Comparison of ENCODE assay signal across 15 cellular contexts in the genomic region with DNA sequence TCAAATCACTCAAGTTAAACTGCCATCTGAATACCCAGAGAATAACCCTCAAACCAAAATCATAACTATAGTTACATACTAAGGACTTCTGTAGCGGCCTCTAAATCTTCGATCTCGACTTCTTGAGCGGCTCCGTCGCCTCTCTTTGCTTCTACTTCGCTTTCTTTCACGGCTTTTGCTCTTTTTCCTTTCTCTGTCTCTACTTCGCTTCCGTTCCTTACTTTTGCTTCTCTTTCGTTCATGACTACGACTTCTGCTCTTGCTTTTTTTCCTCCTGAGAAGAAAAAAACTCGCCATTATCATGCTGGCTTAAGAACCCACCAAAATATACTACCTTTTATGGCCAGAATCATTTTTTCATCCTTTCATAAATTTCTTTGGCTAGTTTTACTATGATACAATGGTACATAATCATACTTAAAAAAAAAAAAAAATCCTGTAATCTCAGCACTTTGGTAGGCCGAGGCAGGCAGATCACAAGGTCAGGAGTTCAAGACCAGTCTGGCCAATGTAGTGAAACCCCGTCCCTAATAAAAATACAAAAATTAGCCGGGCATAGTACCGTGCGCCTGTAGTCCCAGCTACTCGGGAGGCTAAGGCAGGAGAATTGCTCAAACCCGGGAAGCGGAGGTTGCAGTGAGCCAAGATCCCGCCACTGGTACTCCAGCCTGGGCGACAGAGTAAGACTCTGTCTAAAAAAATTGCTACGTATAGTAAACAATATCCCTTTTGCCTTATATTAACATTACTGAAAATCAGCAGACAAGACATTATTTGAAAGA. TPM values are rescaled to one million over a fixed set of nuclear protein-coding genes. Genes with fewer than 3 reads are reported as not detected.
A peak's percentile ranks its signal among the peaks of the same experiment; 100 is the strongest.
DNase-seq lines count a peak whose midpoint lies in the region; ATAC-seq and TF ChIP-seq lines count a peak whose summit lies in the region.
"Had no signal": no experiment of that assay in that cellular context is flagged by ENCODE, and none has a peak within 500 bp of the region (broad histone marks: within the 10 kb centered on the region; RNA-seq: fewer than 3 reads in every experiment).

No MANE protein-coding gene starts in this region.

- 78 to 82% methylated on average over 24 of the region's 24 CpGs for WGBS in heart right ventricle, 2 donors

- TF ChIP-seq CTCF in left ventricle myocardium inferior (IDR thresholded peaks at IDR 0.05; ENCODE audit: borderline replicate concordance), result no peak
- TF ChIP-seq CTCF in heart right ventricle (IDR thresholded peaks at IDR 0.05), result no peak

- H3K4me3 Mint-ChIP-seq in activated T-helper 17 cell treated with anti-CD3 and anti-CD28 coated beads, Interleukin-2, amount 50 U/mL, for 72 hours, result peak overlapping the region; percentile 19
- peak overlapping the region in 4 of 5 donors; percentile 31 to 58 (median 36) for H3K4me3 Mint-ChIP-seq in immature natural killer cell

- H3K36me3 ChIP-seq in left ventricle myocardium inferior, result peaks cover 100% of the 10 kb centered on the region
- peaks cover 0 to 100% (median 84%) of the 10 kb centered on the region in 9 donors for H3K36me3 ChIP-seq in heart right ventricle
- H3K36me3 ChIP-seq: uterus had no signal

- H3K27me3 Mint-ChIP-seq in activated T-helper 17 cell treated with anti-CD3 and anti-CD28 coated beads, Interleukin-2, amount 50 U/mL, for 72 hours, result no peaks in the 10 kb centered on the region
- peaks cover 15 to 32% (median 27%) of the 10 kb centered on the region in 3 donors for H3K27me3 Mint-ChIP-seq in immature natural killer cell (ENCODE audit: low read depth in 3 of 3)

- H3K9me3 ChIP-seq in left ventricle myocardium inferior (replicated peaks) (no peaks in the 10 kb centered on the region), heart right ventricle (no peaks in the 10 kb centered on the region)
- H3K9me3 ChIP-seq: body of pancreas, uterus had no signal

- peaks cover 100% of the 10 kb centered on the region for H3K36me3 Mint-ChIP-seq in activated T-helper 17 cell treated with anti-CD3 and anti-CD28 coated beads, Interleukin-2, amount 50 U/mL, for 72 hours (ENCODE audit: low read depth)
- peaks cover 27 to 49% (median 28%) of the 10 kb centered on the region in 3 donors for H3K36me3 Mint-ChIP-seq in immature natural killer cell

- no peaks in the 10 kb centered on the region for H3K27me3 ChIP-seq in left ventricle myocardium inferior (ENCODE audit: low read depth)
- no peaks in the 10 kb centered on the region for H3K27me3 ChIP-seq in heart right ventricle
- H3K27me3 ChIP-seq: body of pancreas, uterus had no signal

- DNase-seq in left ventricle myocardium inferior, result no peak
- no peak for DNase-seq in heart right ventricle
- DNase-seq in immature natural killer cell, result peak; percentile 1 to 9 (median 5)
- DNase-seq in stimulated activated CD4-positive, alpha-beta T cell treated with anti-CD3 and anti-CD28 coated beads, Interleukin-4, amount 100 ng/mL, for 4 hours, result no peak
- no peak for DNase-seq in hypothalamus (lab: John Stamatoyannopoulos, UW)
- DNase-seq: activated effector memory CD4-positive, alpha-beta T cell treated with anti-CD3 and anti-CD28 coated beads, Interleukin-2, amount 50 U/mL, for 16 hours; body of pancreas; hippocampal formation; NCI-H446; posterior cingulate gyrus; Right ventricle myocardium superior; uterus had no signal

- no peaks in the 10 kb centered on the region for H3K9me3 Mint-ChIP-seq in activated T-helper 17 cell treated with anti-CD3 and anti-CD28 coated beads, Interleukin-2, amount 50 U/mL, for 72 hours
- H3K9me3 Mint-ChIP-seq in immature natural killer cell, result no peaks in the 10 kb centered on the region

- no peak for ATAC-seq in heart right ventricle
- ATAC-seq in activated T-helper 17 cell treated with anti-CD3 and anti-CD28 coated beads, Interleukin-2, amount 50 U/mL, for 72 hours (replicated peaks), result no peak
- no peak for ATAC-seq in GM19351 (IDR thresholded peaks at IDR 0.05; ENCODE audit: unreplicated experiment)
- no peak for ATAC-seq in HG03378 (IDR thresholded peaks at IDR 0.05; ENCODE audit: unreplicated experiment)
- ATAC-seq: body of pancreas had no signal

- peak overlapping the region; percentile 7 for H3K27ac Mint-ChIP-seq in activated T-helper 17 cell treated with anti-CD3 and anti-CD28 coated beads, Interleukin-2, amount 50 U/mL, for 72 hours
- H3K27ac Mint-ChIP-seq in immature natural killer cell, result peak overlapping the region in 5 of 6 donors; percentile 2 to 77 (median 59)

- peaks cover 26% of the 10 kb centered on the region for H3K4me1 Mint-ChIP-seq in activated T-helper 17 cell treated with anti-CD3 and anti-CD28 coated beads, Interleukin-2, amount 50 U/mL, for 72 hours
- peaks cover 65 to 76% of the 10 kb centered on the region in 2 donors for H3K4me1 Mint-ChIP-seq in immature natural killer cell

- H3K4me3 ChIP-seq in left ventricle myocardium inferior (peak overlapping the region; percentile 8), heart right ventricle (no peak overlapping the region)
- H3K4me3 ChIP-seq: body of pancreas, uterus had no signal

- H3K27ac ChIP-seq in left ventricle myocardium inferior (replicated peaks) (no peak overlapping the region), heart right ventricle (no peak overlapping the region)
- H3K27ac ChIP-seq: body of pancreas, uterus had no signal

- H3K4me1 ChIP-seq in left ventricle myocardium inferior (peaks cover 88% of the 10 kb centered on the region), heart right ventricle (peaks cover 3 to 91% (median 75%) of the 10 kb centered on the region in 9 donors)

- intact Hi-C loops in left ventricle myocardium inferior (cut with micrococcal nuclease), result loop anchor here (10.0 kb wide), 1 partner anchor 153 kb away; no protein-coding TSS in a partner anchor
- intact Hi-C loops in heart right ventricle (cut with DNase I), result loop anchor here in 6 of 10 donors (5.0 to 10.0 kb wide), 3 partner anchors 35 to 153 kb away; a partner anchor contains a TSS

RNA-seq across cellular contexts. Expression of a gene that starts 10.0 kb away (rescaled TPM):
- total RNA-seq in left ventricle myocardium inferior (128 TPM), heart right ventricle (100 to 1,000 TPM; 110 to 170 (median 124) TPM)
- polyA plus RNA-seq in heart right ventricle (100 to 1,000 TPM in 1 of 2 donors, 10 to 100 TPM in 1; 98.8 to 412 TPM), immature natural killer cell (100 to 1,000 TPM; 120 to 203 (median 142) TPM)
- 100 to 1,000 TPM; 295 to 359 TPM for total RNA-seq in activated T-helper 17 cell treated with anti-CD3 and anti-CD28 coated beads, Interleukin-2, amount 50 U/mL, for 72 hours

RNA-seq across cellular contexts. Expression of a gene that starts 32.8 kb away (rescaled TPM):
- 210 TPM for total RNA-seq in left ventricle myocardium inferior
- 100 to 1,000 TPM; 128 to 193 (median 156) TPM for total RNA-seq in heart right ventricle
- polyA plus RNA-seq in heart right ventricle, result 100 to 1,000 TPM; 595 to 734 TPM
- 100 to 1,000 TPM in 1 of 2 donors, 10 to 100 TPM in 1; 93.0 to 134 TPM for total RNA-seq in activated T-helper 17 cell treated with anti-CD3 and anti-CD28 coated beads, Interleukin-2, amount 50 U/mL, for 72 hours
- polyA plus RNA-seq in immature natural killer cell, result 100 to 1,000 TPM; 298 to 612 (median 340) TPM

RNA-seq across cellular contexts. Expression of a gene that starts 32.9 kb away (rescaled TPM):
- total RNA-seq in left ventricle myocardium inferior (60.8 TPM), heart right ventricle (10 to 100 TPM; 41.8 to 69.0 (median 59.3) TPM)
- polyA plus RNA-seq in heart right ventricle (10 to 100 TPM; 29.5 to 49.7 TPM), immature natural killer cell (10 to 100 TPM in 2 of 3 donors, 1 to 10 TPM in 1; 8.1 to 21.3 (median 20.0) TPM)
- total RNA-seq in activated T-helper 17 cell treated with anti-CD3 and anti-CD28 coated beads, Interleukin-2, amount 50 U/mL, for 72 hours, result 10 to 100 TPM; 41.1 to 49.2 TPM

RNA-seq across cellular contexts. Expression of a gene that starts 39.8 kb away (rescaled TPM):
- total RNA-seq in left ventricle myocardium inferior (35.9 TPM), heart right ventricle (10 to 100 TPM; 31.9 to 44.7 (median 37.8) TPM)
- polyA plus RNA-seq in heart right ventricle (10 to 100 TPM; 23.4 to 34.1 TPM), immature natural killer cell (100 to 1,000 TPM in 2 of 3 donors, 10 to 100 TPM in 1; 92.6 to 140 (median 112) TPM)
- 10 to 100 TPM; 70.3 to 73.0 TPM for total RNA-seq in activated T-helper 17 cell treated with anti-CD3 and anti-CD28 coated beads, Interleukin-2, amount 50 U/mL, for 72 hours

Comparison
In these comparisons a context has a peak if more than half of its experiments do, and no peak if none do; other contexts are left out.
1. DNase-seq: peak in immature natural killer cell (3 of 3); none in left ventricle myocardium inferior (single experiment), heart right ventricle (0 of 2), stimulated activated CD4-positive, alpha-beta T cell treated with anti-CD3 and anti-CD28 coated beads, Interleukin-4, amount 100 ng/mL, for 4 hours (0 of 2) and hypothalamus (0 of 51).